In genomic region chr12:9952954-9953729, GRCh38 we compare ENCODE assay signal across 2 cellular contexts. TPM values are rescaled to one million over a fixed set of nuclear protein-coding genes. Genes with fewer than 3 reads are reported as not detected.
"Had no signal": no experiment of that assay in that cellular context is flagged by ENCODE, and none has a peak within 500 bp of the region (broad histone marks: within the 10 kb centered on the region; RNA-seq: fewer than 3 reads in every experiment).

No MANE protein-coding gene starts in this region.

RNA-seq across cellular contexts. Expression of gene CLEC12A, which starts 18.1 kb away (rescaled TPM):
- total RNA-seq: G401 had no signal

RNA-seq across cellular contexts. Expression of gene CLEC2A, which starts 21.0 kb away (rescaled TPM):
- total RNA-seq: G401, GM12878 had no signal
- polyA plus RNA-seq: GM12878 had no signal

RNA-seq across cellular contexts. Expression of gene CLEC1B, which starts 45.8 kb away (rescaled TPM):
- total RNA-seq: G401, GM12878 had no signal
- polyA plus RNA-seq: GM12878 had no signal

RNA-seq across cellular contexts. Expression of gene CLEC12B, which starts 57.3 kb away (rescaled TPM):
- total RNA-seq: G401, GM12878 had no signal
- polyA plus RNA-seq: GM12878 had no signal
